20 cellular contexts compared by ENCODE assay signal in the genomic region with DNA sequence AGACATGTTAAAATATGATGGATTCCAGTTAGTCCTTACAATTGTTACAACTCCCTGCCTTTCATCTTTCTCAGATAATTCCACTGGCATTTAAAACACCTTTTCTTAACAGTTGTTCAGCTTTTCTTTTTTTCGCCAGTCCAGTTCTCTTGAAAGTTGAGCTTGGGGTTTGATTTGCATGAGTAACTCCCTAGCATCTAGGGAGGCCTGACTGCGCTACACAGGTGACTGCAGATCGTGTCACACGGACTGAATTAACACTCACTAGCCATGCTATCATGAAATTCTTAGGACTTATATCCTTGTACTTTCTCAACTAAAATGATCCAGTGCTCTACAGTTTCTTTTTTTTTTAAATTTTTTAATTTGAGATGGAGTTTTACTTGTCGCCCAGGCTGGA.
DNase-seq lines count a peak whose midpoint lies in the region; ATAC-seq and TF ChIP-seq lines count a peak whose summit lies in the region.
"Had no signal": no experiment of that assay in that cellular context is flagged by ENCODE, and none has a peak within 500 bp of the region (broad histone marks: within the 10 kb centered on the region; RNA-seq: fewer than 3 reads in every experiment).

No MANE protein-coding gene starts in this region.

- no peak overlapping the region for H2AFZ ChIP-seq in OCI-LY1 (ENCODE audit: low read length)

- no peaks in the 10 kb centered on the region for H4K20me1 ChIP-seq in OCI-LY1 (ENCODE audit: insufficient read depth, low read length)
- H4K20me1 ChIP-seq: BLaER1 treated with 17β-estradiol and CSF1 and Interleukin-3, amounts not matched to agents 10 nM and 100 nM had no signal

- H3F3A ChIP-seq in OCI-LY1 (ENCODE audit: insufficient read depth, low read length) = no peaks in the 10 kb centered on the region

- peaks cover 84% of the 10 kb centered on the region for H3K36me3 ChIP-seq in OCI-LY1 (ENCODE audit: insufficient read depth, low read length)
- no peaks in the 10 kb centered on the region for H3K36me3 ChIP-seq in kidney epithelial cell (ENCODE audit: control insufficient read depth, insufficient read depth, low read length)
- H3K36me3 ChIP-seq: BLaER1 treated with 17β-estradiol and CSF1 and Interleukin-3, amounts not matched to agents 10 nM and 100 nM had no signal

- no peak for ATAC-seq in HG03196 (IDR thresholded peaks at IDR 0.05; ENCODE audit: unreplicated experiment)
- ATAC-seq: A549; CD8-positive, alpha-beta T cell; GM12878 had no signal

- in situ Hi-C loops in G401 (cut with HindIII; ENCODE audit: low sequenced_read_pairs) = no loop called here

- H3K27me3 ChIP-seq in OCI-LY1 (ENCODE audit: insufficient read depth, low read length) = no peaks in the 10 kb centered on the region
- no peaks in the 10 kb centered on the region for H3K27me3 ChIP-seq in kidney epithelial cell (ENCODE audit: control insufficient read depth, insufficient read depth, low read length)
- H3K27me3 ChIP-seq: BLaER1 treated with 17β-estradiol and CSF1 and Interleukin-3, amounts not matched to agents 10 nM and 100 nM had no signal

- peak; percentile 12 for DNase-seq in kidney epithelial cell (ENCODE audit: low read depth)
- DNase-seq in left kidney (ENCODE audit: low read depth, low spot score) = peak; percentile 82
- DNase-seq in renal cortical epithelial cell (ENCODE audit: low read depth) = peak; percentile 29
- DNase-seq in cerebellar cortex (ENCODE audit: low spot score) = no peak
- no peak for DNase-seq in G401 (ENCODE audit: low spot score)
- no peak for DNase-seq in HEK293T (ENCODE audit: extremely low spot score)
- DNase-seq: AML-193; Caco-2; Calu3; CD4-positive, alpha-beta T cell; CD8-positive, alpha-beta T cell; DMS79 treated with DMSO at 0.1 percent for 48 hours; GDM1 had no signal

- H3K9me3 ChIP-seq in OCI-LY1 (ENCODE audit: low read length) = peaks cover 3% of the 10 kb centered on the region; the same call in 1 of the 2 replicates
- H3K9me3 ChIP-seq: A549; BLaER1 treated with 17β-estradiol and CSF1 and Interleukin-3, amounts not matched to agents 10 nM and 100 nM; Caco-2 had no signal

- H3K27ac ChIP-seq in OCI-LY1 (ENCODE audit: low read depth, low read length, poor library complexity, severe bottlenecking) = peak overlapping the region; percentile 52
- H3K27ac ChIP-seq: 22Rv1; A549; BLaER1 treated with 17β-estradiol and CSF1 and Interleukin-3, amounts not matched to agents 10 nM and 100 nM; C4-2B had no signal

- H3K79me2 ChIP-seq in OCI-LY1 (ENCODE audit: insufficient read depth, low read length) = peaks cover 90% of the 10 kb centered on the region

- no peak overlapping the region for H3K9ac ChIP-seq in OCI-LY1 (ENCODE audit: low read length)
- H3K9ac ChIP-seq: BLaER1 treated with 17β-estradiol and CSF1 and Interleukin-3, amounts not matched to agents 10 nM and 100 nM had no signal

- TF ChIP-seq CTCF in OCI-LY1 (IDR thresholded peaks at IDR 0.05; ENCODE audit: low read length) (no peak), kidney epithelial cell (IDR thresholded peaks at IDR 0.05; ENCODE audit: insufficient read depth, low read length, poor library complexity, severe bottlenecking) (no peak)

- H3K4me2 ChIP-seq in OCI-LY1 (ENCODE audit: low read length) = no peak overlapping the region
- H3K4me2 ChIP-seq: A549; BLaER1 treated with 17β-estradiol and CSF1 and Interleukin-3, amounts not matched to agents 10 nM and 100 nM had no signal

- peaks cover 66% of the 10 kb centered on the region for H3K4me1 ChIP-seq in OCI-LY1 (ENCODE audit: insufficient read depth, low read length, severe bottlenecking)
- H3K4me1 ChIP-seq: A549; BLaER1 treated with 17β-estradiol and CSF1 and Interleukin-3, amounts not matched to agents 10 nM and 100 nM; Caco-2 had no signal

- no peaks in the 10 kb centered on the region for H3K9me2 ChIP-seq in OCI-LY1 (ENCODE audit: low read depth, low read length)

- POLR2A ChIA-PET in HEK293T (lab: Yijun Ruan, JAX) = interaction anchor here (1.3 kb wide), 1 partner anchor 70 kb away, joined by 3 read pairs; no protein-coding TSS in a partner anchor

- H3K4me3 ChIP-seq in OCI-LY1 (ENCODE audit: low read depth, low read length, poor library complexity, severe bottlenecking) = no peak overlapping the region
- H3K4me3 ChIP-seq in kidney epithelial cell (ENCODE audit: low read depth, low read length) = no peak overlapping the region
- H3K4me3 ChIP-seq: A549; BLaER1 treated with 17β-estradiol and CSF1 and Interleukin-3, amounts not matched to agents 10 nM and 100 nM; GM12878 had no signal

- CTCF ChIA-PET in HEK293T (lab: Yijun Ruan, JAX) = no interaction called here

TF ChIP-seq in HEK293T, 16 proteins besides CTCF, POLR2A, EP300 and RAD21:
- TF ChIP-seq ZNF384 (IDR thresholded peaks at IDR 0.05) = no peak
- TF ChIP-seq CTBP1 (IDR thresholded peaks at IDR 0.05; ENCODE audit: borderline replicate concordance) = no peak
- no peak for TF ChIP-seq LEF1 (IDR thresholded peaks at IDR 0.05; ENCODE audit: borderline replicate concordance)
- no peak for TF ChIP-seq ELF4 (IDR thresholded peaks at IDR 0.05)
- TF ChIP-seq L3MBTL2 (conservative IDR thresholded peaks at IDR 0.05) = no peak
- TF ChIP-seq HDGF (IDR thresholded peaks at IDR 0.05; ENCODE audit: borderline replicate concordance) = no peak
- TF ChIP-seq, protein P1, sequence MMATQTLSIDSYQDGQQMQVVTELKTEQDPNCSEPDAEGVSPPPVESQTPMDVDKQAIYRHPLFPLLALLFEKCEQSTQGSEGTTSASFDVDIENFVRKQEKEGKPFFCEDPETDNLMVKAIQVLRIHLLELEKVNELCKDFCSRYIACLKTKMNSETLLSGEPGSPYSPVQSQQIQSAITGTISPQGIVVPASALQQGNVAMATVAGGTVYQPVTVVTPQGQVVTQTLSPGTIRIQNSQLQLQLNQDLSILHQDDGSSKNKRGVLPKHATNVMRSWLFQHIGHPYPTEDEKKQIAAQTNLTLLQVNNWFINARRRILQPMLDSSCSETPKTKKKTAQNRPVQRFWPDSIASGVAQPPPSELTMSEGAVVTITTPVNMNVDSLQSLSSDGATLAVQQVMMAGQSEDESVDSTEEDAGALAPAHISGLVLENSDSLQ (IDR thresholded peaks at IDR 0.05) = no peak
- no peak for TF ChIP-seq ARNT (IDR thresholded peaks at IDR 0.05)
- no peak for TF ChIP-seq FOXA1 (IDR thresholded peaks at IDR 0.05)
- no peak for TF ChIP-seq TARDBP (IDR thresholded peaks at IDR 0.05)
- TF ChIP-seq FOXK2 (IDR thresholded peaks at IDR 0.05) = no peak
- no peak for TF ChIP-seq FOXM1 (IDR thresholded peaks at IDR 0.05; ENCODE audit: borderline replicate concordance)

Comparison
In these comparisons a context has a peak if more than half of its experiments do, and no peak if none do; other contexts are left out.
1. DNase-seq: peak in kidney epithelial cell (single experiment), left kidney (single experiment) and renal cortical epithelial cell (single experiment); none in cerebellar cortex (single experiment), G401 (single experiment) and HEK293T (single experiment).